Comparison of ENCODE assay signal across 1 cellular context in the genomic region with DNA sequence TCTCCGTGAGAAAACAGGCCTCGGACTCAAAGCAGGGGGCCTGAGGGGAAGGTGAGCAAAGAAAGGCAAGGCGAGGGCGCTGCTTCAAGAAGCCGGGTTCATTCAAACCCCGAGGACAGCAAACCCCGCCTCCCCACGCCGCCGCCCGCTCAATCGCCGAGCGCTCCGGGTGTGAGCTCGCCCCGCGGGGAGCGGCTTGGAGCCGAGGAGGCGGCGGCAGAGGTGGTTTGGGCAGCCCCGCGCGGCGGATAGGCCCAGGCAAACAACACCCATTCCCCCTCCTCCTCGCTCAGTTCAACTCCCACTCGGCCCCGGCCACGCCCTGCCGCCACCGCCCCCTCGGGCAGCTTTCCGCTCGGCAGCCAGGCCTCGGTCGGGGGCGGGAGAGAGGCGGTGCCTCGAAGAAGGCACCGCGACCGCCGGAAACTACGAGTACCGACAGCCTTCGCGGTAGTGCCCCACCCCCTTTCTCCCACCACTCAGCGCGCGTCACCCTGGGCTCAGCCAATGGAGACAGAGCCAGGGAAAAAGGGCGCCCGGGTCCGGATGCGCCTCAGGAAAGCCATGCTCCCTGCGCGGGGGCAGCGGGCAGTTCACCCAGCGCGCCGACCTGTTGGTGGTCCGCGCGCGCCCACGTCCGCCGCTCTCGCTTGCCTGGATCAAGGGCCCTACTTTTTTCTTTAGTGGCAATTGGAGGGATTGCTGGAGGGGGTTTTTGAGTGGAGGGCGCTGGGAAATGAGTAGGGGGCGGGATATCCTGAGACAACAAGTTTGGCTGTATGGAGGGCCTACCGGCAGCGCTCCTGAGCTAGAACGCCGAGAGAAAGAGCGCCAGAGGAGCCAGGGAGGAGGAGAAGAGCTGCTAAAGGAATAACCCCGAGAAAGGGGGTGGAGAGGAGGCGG.
TF ChIP-seq lines count a peak whose summit lies in the region.

No MANE protein-coding gene starts in this region.

TF ChIP-seq in K562, 482 proteins besides CTCF, POLR2A, EP300 and RAD21 (continued from another document and continues in another):
- TF ChIP-seq HDGF (IDR thresholded peaks at IDR 0.05), result 0 out of 2 replicates have a peak, but pooled peaks have one; percentile 49
- peak; percentile 83 for TF ChIP-seq L3MBTL2 (IDR thresholded peaks at IDR 0.05)
- TF ChIP-seq FOXA1 (IDR thresholded peaks at IDR 0.05; ENCODE audit: borderline replicate concordance), result no peak
- TF ChIP-seq HIVEP1 (CRISPR knock-in tag; IDR thresholded peaks at IDR 0.05), result no peak
- no peak for TF ChIP-seq NEUROD1 (IDR thresholded peaks at IDR 0.05; ENCODE audit: borderline replicate concordance, low read depth, low read length, partially characterized antibody)
- TF ChIP-seq RAD51 (IDR thresholded peaks at IDR 0.05; ENCODE audit: borderline replicate concordance, low read depth), result no peak
- peak; percentile 78 for TF ChIP-seq CTBP1 (IDR thresholded peaks at IDR 0.05; ENCODE audit: borderline replicate concordance)
- no peak for TF ChIP-seq SMARCA5 (IDR thresholded peaks at IDR 0.05)
- no peak for TF ChIP-seq ZNF583 (CRISPR knock-in tag; IDR thresholded peaks at IDR 0.05)
- no peak for TF ChIP-seq SMAD2 (IDR thresholded peaks at IDR 0.05; ENCODE audit: low read depth, low read length)
- TF ChIP-seq, protein P1, sequence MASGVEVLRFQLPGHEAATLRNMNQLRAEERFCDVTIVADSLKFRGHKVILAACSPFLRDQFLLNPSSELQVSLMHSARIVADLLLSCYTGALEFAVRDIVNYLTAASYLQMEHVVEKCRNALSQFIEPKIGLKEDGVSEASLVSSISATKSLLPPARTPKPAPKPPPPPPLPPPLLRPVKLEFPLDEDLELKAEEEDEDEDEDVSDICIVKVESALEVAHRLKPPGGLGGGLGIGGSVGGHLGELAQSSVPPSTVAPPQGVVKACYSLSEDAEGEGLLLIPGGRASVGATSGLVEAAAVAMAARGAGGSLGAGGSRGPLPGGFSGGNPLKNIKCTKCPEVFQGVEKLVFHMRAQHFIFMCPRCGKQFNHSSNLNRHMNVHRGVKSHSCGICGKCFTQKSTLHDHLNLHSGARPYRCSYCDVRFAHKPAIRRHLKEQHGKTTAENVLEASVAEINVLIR (CRISPR knock-in tag; IDR thresholded peaks at IDR 0.05), result no peak
- TF ChIP-seq POLR2G (IDR thresholded peaks at IDR 0.05; ENCODE audit: low read depth, low read length), result peak; percentile 99
- TF ChIP-seq ZSCAN29 (IDR thresholded peaks at IDR 0.05), result no peak; the same call in none of the 2 replicates
- 0 out of 2 replicates have a peak, but pooled peaks have one; percentile 64 for TF ChIP-seq CBX1 (IDR thresholded peaks at IDR 0.05; ENCODE audit: low read depth)
- TF ChIP-seq, protein P2, sequence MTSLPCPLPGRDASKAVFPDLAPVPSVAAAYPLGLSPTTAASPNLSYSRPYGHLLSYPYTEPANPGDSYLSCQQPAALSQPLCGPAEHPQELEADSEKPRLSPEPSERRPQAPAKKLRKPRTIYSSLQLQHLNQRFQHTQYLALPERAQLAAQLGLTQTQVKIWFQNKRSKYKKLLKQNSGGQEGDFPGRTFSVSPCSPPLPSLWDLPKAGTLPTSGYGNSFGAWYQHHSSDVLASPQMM (CRISPR knock-in tag; IDR thresholded peaks at IDR 0.05), result no peak
- TF ChIP-seq, protein P3, sequence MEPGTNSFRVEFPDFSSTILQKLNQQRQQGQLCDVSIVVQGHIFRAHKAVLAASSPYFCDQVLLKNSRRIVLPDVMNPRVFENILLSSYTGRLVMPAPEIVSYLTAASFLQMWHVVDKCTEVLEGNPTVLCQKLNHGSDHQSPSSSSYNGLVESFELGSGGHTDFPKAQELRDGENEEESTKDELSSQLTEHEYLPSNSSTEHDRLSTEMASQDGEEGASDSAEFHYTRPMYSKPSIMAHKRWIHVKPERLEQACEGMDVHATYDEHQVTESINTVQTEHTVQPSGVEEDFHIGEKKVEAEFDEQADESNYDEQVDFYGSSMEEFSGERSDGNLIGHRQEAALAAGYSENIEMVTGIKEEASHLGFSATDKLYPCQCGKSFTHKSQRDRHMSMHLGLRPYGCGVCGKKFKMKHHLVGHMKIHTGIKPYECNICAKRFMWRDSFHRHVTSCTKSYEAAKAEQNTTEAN (CRISPR knock-in tag; IDR thresholded peaks at IDR 0.05), result peak; percentile 65; the same call in 1 of the 2 replicates
- no peak for TF ChIP-seq ZNF76 (CRISPR knock-in tag; IDR thresholded peaks at IDR 0.05; ENCODE audit: borderline replicate concordance)
- peak; percentile 53 for TF ChIP-seq TAF9B (IDR thresholded peaks at IDR 0.05; ENCODE audit: partially characterized antibody)
- TF ChIP-seq, protein P4, sequence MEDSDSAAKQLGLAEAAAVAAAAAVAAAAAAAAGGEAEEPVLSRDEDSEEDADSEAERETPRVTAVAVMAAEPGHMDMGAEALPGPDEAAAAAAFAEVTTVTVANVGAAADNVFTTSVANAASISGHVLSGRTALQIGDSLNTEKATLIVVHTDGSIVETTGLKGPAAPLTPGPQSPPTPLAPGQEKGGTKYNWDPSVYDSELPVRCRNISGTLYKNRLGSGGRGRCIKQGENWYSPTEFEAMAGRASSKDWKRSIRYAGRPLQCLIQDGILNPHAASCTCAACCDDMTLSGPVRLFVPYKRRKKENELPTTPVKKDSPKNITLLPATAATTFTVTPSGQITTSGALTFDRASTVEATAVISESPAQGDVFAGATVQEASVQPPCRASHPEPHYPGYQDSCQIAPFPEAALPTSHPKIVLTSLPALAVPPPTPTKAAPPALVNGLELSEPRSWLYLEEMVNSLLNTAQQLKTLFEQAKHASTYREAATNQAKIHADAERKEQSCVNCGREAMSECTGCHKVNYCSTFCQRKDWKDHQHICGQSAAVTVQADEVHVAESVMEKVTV (CRISPR knock-in tag; IDR thresholded peaks at IDR 0.05), result peak; percentile 26; the same call in 1 of the 2 replicates
- TF ChIP-seq LARP7 (IDR thresholded peaks at IDR 0.05), result no peak
- TF ChIP-seq RUNX1 (IDR thresholded peaks at IDR 0.05; ENCODE audit: low read depth), result no peak
- no peak for TF ChIP-seq ZNF444 (CRISPR knock-in tag; IDR thresholded peaks at IDR 0.05)
- 0 out of 2 replicates have a peak, but pooled peaks have one; percentile 21 for TF ChIP-seq ZC3H11A (IDR thresholded peaks at IDR 0.05; ENCODE audit: low read depth, low read length)
- no peak for TF ChIP-seq MCM3 (IDR thresholded peaks at IDR 0.05)
- TF ChIP-seq PHB (CRISPR knock-in tag; IDR thresholded peaks at IDR 0.05), result peak; percentile 87
- TF ChIP-seq ARHGAP35 (IDR thresholded peaks at IDR 0.05; ENCODE audit: partially characterized antibody), result no peak
- 0 out of 2 replicates have a peak, but pooled peaks have one; percentile 74 for TF ChIP-seq PML (IDR thresholded peaks at IDR 0.05; ENCODE audit: low read length)
- TF ChIP-seq CEBPB (tag; IDR thresholded peaks at IDR 0.05), result no peak
- TF ChIP-seq ZNF75A (CRISPR knock-in tag; IDR thresholded peaks at IDR 0.05), result no peak
- peak; percentile 61 to 70; a peak in 3 of 4 replicates for TF ChIP-seq SIX5 (IDR thresholded peaks at IDR 0.05; ENCODE audit: borderline replicate concordance in 1 of 2, insufficient read depth in 1 of 2, low read depth in 1 of 2, low read length in 2 of 2)
- no peak for TF ChIP-seq ZNF584 (CRISPR knock-in tag; IDR thresholded peaks at IDR 0.05; ENCODE audit: low read depth)
- no peak for TF ChIP-seq SPI1 (IDR thresholded peaks at IDR 0.05; ENCODE audit: borderline replicate concordance, low read depth, low read length)
- no peak for TF ChIP-seq SRSF1 (IDR thresholded peaks at IDR 0.05; ENCODE audit: low read depth, low read length)
- no peak for TF ChIP-seq NR1H2 (CRISPR knock-in tag; IDR thresholded peaks at IDR 0.05)
- no peak for TF ChIP-seq ZNF174 (CRISPR knock-in tag; IDR thresholded peaks at IDR 0.05)
- TF ChIP-seq HLTF (IDR thresholded peaks at IDR 0.05), result no peak
- TF ChIP-seq, protein P5, sequence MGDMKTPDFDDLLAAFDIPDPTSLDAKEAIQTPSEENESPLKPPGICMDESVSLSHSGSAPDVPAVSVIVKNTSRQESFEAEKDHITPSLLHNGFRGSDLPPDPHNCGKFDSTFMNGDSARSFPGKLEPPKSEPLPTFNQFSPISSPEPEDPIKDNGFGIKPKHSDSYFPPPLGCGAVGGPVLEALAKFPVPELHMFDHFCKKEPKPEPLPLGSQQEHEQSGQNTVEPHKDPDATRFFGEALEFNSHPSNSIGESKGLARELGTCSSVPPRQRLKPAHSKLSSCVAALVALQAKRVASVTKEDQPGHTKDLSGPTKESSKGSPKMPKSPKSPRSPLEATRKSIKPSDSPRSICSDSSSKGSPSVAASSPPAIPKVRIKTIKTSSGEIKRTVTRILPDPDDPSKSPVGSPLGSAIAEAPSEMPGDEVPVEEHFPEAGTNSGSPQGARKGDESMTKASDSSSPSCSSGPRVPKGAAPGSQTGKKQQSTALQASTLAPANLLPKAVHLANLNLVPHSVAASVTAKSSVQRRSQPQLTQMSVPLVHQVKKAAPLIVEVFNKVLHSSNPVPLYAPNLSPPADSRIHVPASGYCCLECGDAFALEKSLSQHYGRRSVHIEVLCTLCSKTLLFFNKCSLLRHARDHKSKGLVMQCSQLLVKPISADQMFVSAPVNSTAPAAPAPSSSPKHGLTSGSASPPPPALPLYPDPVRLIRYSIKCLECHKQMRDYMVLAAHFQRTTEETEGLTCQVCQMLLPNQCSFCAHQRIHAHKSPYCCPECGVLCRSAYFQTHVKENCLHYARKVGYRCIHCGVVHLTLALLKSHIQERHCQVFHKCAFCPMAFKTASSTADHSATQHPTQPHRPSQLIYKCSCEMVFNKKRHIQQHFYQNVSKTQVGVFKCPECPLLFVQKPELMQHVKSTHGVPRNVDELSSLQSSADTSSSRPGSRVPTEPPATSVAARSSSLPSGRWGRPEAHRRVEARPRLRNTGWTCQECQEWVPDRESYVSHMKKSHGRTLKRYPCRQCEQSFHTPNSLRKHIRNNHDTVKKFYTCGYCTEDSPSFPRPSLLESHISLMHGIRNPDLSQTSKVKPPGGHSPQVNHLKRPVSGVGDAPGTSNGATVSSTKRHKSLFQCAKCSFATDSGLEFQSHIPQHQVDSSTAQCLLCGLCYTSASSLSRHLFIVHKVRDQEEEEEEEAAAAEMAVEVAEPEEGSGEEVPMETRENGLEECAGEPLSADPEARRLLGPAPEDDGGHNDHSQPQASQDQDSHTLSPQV (IDR thresholded peaks at IDR 0.05), result no peak
- TF ChIP-seq, protein P6, sequence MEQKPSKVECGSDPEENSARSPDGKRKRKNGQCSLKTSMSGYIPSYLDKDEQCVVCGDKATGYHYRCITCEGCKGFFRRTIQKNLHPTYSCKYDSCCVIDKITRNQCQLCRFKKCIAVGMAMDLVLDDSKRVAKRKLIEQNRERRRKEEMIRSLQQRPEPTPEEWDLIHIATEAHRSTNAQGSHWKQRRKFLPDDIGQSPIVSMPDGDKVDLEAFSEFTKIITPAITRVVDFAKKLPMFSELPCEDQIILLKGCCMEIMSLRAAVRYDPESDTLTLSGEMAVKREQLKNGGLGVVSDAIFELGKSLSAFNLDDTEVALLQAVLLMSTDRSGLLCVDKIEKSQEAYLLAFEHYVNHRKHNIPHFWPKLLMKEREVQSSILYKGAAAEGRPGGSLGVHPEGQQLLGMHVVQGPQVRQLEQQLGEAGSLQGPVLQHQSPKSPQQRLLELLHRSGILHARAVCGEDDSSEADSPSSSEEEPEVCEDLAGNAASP (IDR thresholded peaks at IDR 0.05), result no peak
- TF ChIP-seq, protein P7, sequence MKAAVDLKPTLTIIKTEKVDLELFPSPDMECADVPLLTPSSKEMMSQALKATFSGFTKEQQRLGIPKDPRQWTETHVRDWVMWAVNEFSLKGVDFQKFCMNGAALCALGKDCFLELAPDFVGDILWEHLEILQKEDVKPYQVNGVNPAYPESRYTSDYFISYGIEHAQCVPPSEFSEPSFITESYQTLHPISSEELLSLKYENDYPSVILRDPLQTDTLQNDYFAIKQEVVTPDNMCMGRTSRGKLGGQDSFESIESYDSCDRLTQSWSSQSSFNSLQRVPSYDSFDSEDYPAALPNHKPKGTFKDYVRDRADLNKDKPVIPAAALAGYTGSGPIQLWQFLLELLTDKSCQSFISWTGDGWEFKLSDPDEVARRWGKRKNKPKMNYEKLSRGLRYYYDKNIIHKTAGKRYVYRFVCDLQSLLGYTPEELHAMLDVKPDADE (conservative IDR thresholded peaks at IDR 0.05; ENCODE audit: control insufficient read depth, low read depth, low read length), result peak; percentile 65
- no peak for TF ChIP-seq RBM14 (IDR thresholded peaks at IDR 0.05; ENCODE audit: borderline replicate concordance, insufficient read depth, low read depth, low read length)
- TF ChIP-seq FOXM1 (IDR thresholded peaks at IDR 0.05; ENCODE audit: low read depth), result no peak
- TF ChIP-seq FOXM1 (CRISPR knock-in tag; IDR thresholded peaks at IDR 0.05; ENCODE audit: low read depth), result no peak
- no peak for TF ChIP-seq ESRRB (CRISPR knock-in tag; IDR thresholded peaks at IDR 0.05; ENCODE audit: borderline replicate concordance)
- TF ChIP-seq U2AF2 (optimal IDR thresholded peaks at IDR 0.05; ENCODE audit: low read depth, low read length), result no peak
- TF ChIP-seq, protein P8, sequence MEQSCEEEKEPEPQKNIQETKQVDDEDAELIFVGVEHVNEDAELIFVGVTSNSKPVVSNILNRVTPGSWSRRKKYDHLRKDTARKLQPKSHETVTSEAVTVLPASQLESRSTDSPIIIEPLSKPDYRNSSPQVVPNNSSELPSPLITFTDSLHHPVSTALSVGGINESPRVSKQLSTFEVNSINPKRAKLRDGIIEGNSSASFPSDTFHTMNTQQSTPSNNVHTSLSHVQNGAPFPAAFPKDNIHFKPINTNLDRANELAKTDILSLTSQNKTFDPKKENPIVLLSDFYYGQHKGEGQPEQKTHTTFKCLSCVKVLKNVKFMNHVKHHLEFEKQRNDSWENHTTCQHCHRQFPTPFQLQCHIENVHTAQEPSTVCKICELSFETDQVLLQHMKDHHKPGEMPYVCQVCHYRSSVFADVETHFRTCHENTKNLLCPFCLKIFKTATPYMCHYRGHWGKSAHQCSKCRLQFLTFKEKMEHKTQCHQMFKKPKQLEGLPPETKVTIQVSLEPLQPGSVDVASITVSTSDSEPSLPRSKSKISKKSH (CRISPR knock-in tag; IDR thresholded peaks at IDR 0.05), result no peak
- TF ChIP-seq ZNF668 (CRISPR knock-in tag; IDR thresholded peaks at IDR 0.05), result no peak
- TF ChIP-seq DPF2 (IDR thresholded peaks at IDR 0.05), result no peak; the same call in 1 of the 2 replicates
- TF ChIP-seq HNRNPUL1 (IDR thresholded peaks at IDR 0.05; ENCODE audit: low read length), result no peak
- TF ChIP-seq JUND (IDR thresholded peaks at IDR 0.05; ENCODE audit: borderline replicate concordance, low read depth, low read length), result peak; percentile 39; the same call in 1 of the 2 replicates
- TF ChIP-seq JUND (tag; IDR thresholded peaks at IDR 0.05; ENCODE audit: borderline replicate concordance, low read depth, low read length), result peak; percentile 41; the same call in 1 of the 3 replicates
- TF ChIP-seq SAFB (IDR thresholded peaks at IDR 0.05; ENCODE audit: borderline replicate concordance, low read depth, low read length), result no peak
- TF ChIP-seq, protein P9, sequence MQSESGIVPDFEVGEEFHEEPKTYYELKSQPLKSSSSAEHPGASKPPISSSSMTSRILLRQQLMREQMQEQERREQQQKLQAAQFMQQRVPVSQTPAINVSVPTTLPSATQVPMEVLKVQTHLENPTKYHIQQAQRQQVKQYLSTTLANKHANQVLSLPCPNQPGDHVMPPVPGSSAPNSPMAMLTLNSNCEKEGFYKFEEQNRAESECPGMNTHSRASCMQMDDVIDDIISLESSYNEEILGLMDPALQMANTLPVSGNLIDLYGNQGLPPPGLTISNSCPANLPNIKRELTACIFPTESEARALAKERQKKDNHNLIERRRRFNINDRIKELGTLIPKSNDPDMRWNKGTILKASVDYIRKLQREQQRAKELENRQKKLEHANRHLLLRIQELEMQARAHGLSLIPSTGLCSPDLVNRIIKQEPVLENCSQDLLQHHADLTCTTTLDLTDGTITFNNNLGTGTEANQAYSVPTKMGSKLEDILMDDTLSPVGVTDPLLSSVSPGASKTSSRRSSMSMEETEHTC (IDR thresholded peaks at IDR 0.05), result no peak
